Comparison of ENCODE assay signal across 8 cellular contexts in the genomic region with DNA sequence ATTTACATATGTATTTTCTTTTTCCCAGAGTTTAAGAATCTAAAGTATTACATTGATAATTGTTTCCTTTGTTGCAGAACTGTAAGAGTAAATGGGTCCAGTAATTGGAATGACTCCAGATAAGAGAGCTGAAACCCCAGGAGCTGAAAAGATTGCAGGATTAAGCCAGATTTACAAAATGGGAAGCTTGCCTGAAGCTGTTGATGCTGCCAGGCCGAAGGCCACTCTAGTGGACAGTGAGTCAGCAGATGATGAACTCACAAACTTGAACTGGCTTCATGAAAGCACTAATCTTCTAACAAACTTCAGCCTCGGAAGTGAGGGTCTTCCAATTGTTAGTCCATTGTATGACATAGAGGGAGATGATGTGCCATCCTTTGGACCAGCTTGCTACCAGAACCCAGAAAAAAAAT. TPM values are rescaled to one million over a fixed set of nuclear protein-coding genes. Genes with fewer than 3 reads are reported as not detected.
A peak's percentile ranks its signal among the peaks of the same experiment; 100 is the strongest.
DNase-seq lines count a peak whose midpoint lies in the region; ATAC-seq and TF ChIP-seq lines count a peak whose summit lies in the region.

No MANE protein-coding gene starts in this region.

- H3K4me1 ChIP-seq in ascending aorta (peaks cover 7 to 30% of the 10 kb centered on the region in 2 donors), right atrium auricular region (peaks cover 0 to 50% of the 10 kb centered on the region in 2 donors)

- no peak for ATAC-seq in GM21390 (IDR thresholded peaks at IDR 0.05; ENCODE audit: unreplicated experiment)

- intact Hi-C loops in ascending aorta (cut with DNase I) = loop anchor here (5.0 kb wide), 1 partner anchor 1259 kb away; no protein-coding TSS in a partner anchor

- POLR2A ChIA-PET in HEK293T (lab: Yijun Ruan, JAX) = no interaction called here

- TF ChIP-seq CTCF in ascending aorta (IDR thresholded peaks at IDR 0.05) (no peak), right atrium auricular region (IDR thresholded peaks at IDR 0.05) (no peak)

- DNase-seq in GM03348 (ENCODE audit: low spot score) (peak; percentile 65), ascending aorta (ENCODE audit: low spot score in 2 of 2) (peak in 1 of 2 donors; percentile 73), right atrium auricular region (ENCODE audit: low spot score) (peak; percentile 63), skeletal muscle cell (ENCODE audit: low read depth) (peak; percentile 82), GM19238 (ENCODE audit: insufficient read length, low spot score) (no peak), HEK293T (ENCODE audit: extremely low spot score) (no peak)
- no peak for DNase-seq in stimulated activated CD4-positive, alpha-beta T cell treated with anti-CD3 and anti-CD28 coated beads, Interleukin-2, amount 100 ng/mL, for 48 hours

- H3K27ac ChIP-seq in ascending aorta (peak overlapping the region; percentile 70 to 85), right atrium auricular region (peak overlapping the region; percentile 75 to 76)

- H3K36me3 ChIP-seq in ascending aorta (peaks cover 0 to 12% of the 10 kb centered on the region in 2 donors), right atrium auricular region (no peaks in the 10 kb centered on the region)

- H3K4me3 ChIP-seq in ascending aorta (peak overlapping the region in 1 of 2 donors; percentile 5), right atrium auricular region (no peak overlapping the region), skeletal muscle cell (ENCODE audit: low read depth, low read length) (no peak overlapping the region)

- CTCF ChIA-PET in HEK293T (lab: Yijun Ruan, JAX) = no interaction called here

- H3K9me3 ChIP-seq in ascending aorta (peaks cover 0 to 18% of the 10 kb centered on the region in 2 donors), right atrium auricular region (peaks cover 0 to 23% of the 10 kb centered on the region in 2 donors)

- H3K27me3 ChIP-seq in ascending aorta (no peaks in the 10 kb centered on the region), right atrium auricular region (no peaks in the 10 kb centered on the region)

TF ChIP-seq in HEK293T, 16 proteins besides CTCF, POLR2A, EP300 and RAD21:
- TF ChIP-seq FOXM1 (IDR thresholded peaks at IDR 0.05; ENCODE audit: borderline replicate concordance) (no peak), L3MBTL2 (conservative IDR thresholded peaks at IDR 0.05) (no peak), TARDBP (IDR thresholded peaks at IDR 0.05) (no peak), FOXK2 (IDR thresholded peaks at IDR 0.05) (no peak), BHLHE40 (IDR thresholded peaks at IDR 0.05; ENCODE audit: borderline replicate concordance) (no peak), HDGF (IDR thresholded peaks at IDR 0.05; ENCODE audit: borderline replicate concordance) (no peak), CTBP1 (IDR thresholded peaks at IDR 0.05; ENCODE audit: borderline replicate concordance) (no peak), ZNF384 (IDR thresholded peaks at IDR 0.05) (no peak), ARNT (IDR thresholded peaks at IDR 0.05) (no peak), FOXA1 (IDR thresholded peaks at IDR 0.05) (no peak), ELF4 (IDR thresholded peaks at IDR 0.05) (no peak), SUZ12 (IDR thresholded peaks at IDR 0.05) (no peak), LEF1 (IDR thresholded peaks at IDR 0.05; ENCODE audit: borderline replicate concordance) (no peak), SP1 (IDR thresholded peaks at IDR 0.05) (no peak), NFRKB (IDR thresholded peaks at IDR 0.05) (no peak)
- TF ChIP-seq, protein P1, sequence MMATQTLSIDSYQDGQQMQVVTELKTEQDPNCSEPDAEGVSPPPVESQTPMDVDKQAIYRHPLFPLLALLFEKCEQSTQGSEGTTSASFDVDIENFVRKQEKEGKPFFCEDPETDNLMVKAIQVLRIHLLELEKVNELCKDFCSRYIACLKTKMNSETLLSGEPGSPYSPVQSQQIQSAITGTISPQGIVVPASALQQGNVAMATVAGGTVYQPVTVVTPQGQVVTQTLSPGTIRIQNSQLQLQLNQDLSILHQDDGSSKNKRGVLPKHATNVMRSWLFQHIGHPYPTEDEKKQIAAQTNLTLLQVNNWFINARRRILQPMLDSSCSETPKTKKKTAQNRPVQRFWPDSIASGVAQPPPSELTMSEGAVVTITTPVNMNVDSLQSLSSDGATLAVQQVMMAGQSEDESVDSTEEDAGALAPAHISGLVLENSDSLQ (IDR thresholded peaks at IDR 0.05) = no peak
TF ChIP-seq in HEK293T: peak in this region for 0.

RNA-seq across cellular contexts. Expression of a gene that starts 31.6 kb away (rescaled TPM):
- total RNA-seq in ascending aorta (10.6 TPM), right atrium auricular region (10 to 100 TPM; 17.6 to 29.1 TPM)

Comparison
In these comparisons a context has a peak if more than half of its experiments do, and no peak if none do; other contexts are left out.
1. DNase-seq: peak in GM03348 (single experiment), right atrium auricular region (single experiment) and skeletal muscle cell (single experiment); none in GM19238 (single experiment), stimulated activated CD4-positive, alpha-beta T cell treated with anti-CD3 and anti-CD28 coated beads, Interleukin-2, amount 100 ng/mL, for 48 hours (0 of 2) and HEK293T (single experiment).